ENCODE assay signal across 1 cellular context in genomic region chr5:81335946-81336345, GRCh38.
TF ChIP-seq lines count a peak whose summit lies in the region.

No MANE protein-coding gene starts in this region.

TF ChIP-seq in GM23338, 12 proteins besides CTCF, POLR2A, EP300 and RAD21 (continued from another document):
- TF ChIP-seq ZNF462 (CRISPR knock-in tag; IDR thresholded peaks at IDR 0.05) = no peak
- TF ChIP-seq JUNB (IDR thresholded peaks at IDR 0.05; ENCODE audit: unreplicated experiment) = no peak
- no peak for TF ChIP-seq CREB1 (CRISPR knock-in tag; IDR thresholded peaks at IDR 0.05; ENCODE audit: low read depth)
- no peak for TF ChIP-seq ZNF114 (CRISPR knock-in tag; IDR thresholded peaks at IDR 0.05)
- no peak for TF ChIP-seq ETS1 (IDR thresholded peaks at IDR 0.05)
- TF ChIP-seq NANOG (IDR thresholded peaks at IDR 0.05; ENCODE audit: borderline replicate concordance) = no peak
- no peak for TF ChIP-seq EZH2 (IDR thresholded peaks at IDR 0.05; ENCODE audit: low read depth, unreplicated experiment)
- TF ChIP-seq POLR2AphosphoS5 (IDR thresholded peaks at IDR 0.05; ENCODE audit: low read depth) = no peak
- no peak for TF ChIP-seq REST (IDR thresholded peaks at IDR 0.05; ENCODE audit: unreplicated experiment)
- no peak for TF ChIP-seq EZH2phosphoT487 (IDR thresholded peaks at IDR 0.05; ENCODE audit: unreplicated experiment)
